In the genomic region with DNA sequence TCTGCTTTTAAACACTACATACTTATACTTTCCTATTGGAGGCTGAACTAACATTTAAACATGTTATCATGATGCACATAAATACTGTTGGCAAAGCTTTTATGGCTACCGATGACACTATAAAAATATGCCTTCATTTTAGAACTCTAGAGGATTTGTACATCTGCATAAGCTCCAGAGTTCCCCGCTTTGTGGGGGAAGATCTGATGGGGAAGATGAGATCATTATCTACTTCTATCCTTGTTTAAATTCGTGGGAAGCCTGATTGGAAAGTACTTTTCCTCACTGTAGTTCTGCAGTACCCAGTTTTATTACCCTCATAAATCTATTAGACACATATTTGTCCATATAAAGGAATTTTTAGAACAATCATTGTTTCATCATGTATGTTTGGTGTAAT, we compare ENCODE assay signal across 15 cellular contexts.
"Had no signal": no experiment of that assay in that cellular context is flagged by ENCODE, and none has a peak within 500 bp of the region (broad histone marks: within the 10 kb centered on the region; RNA-seq: fewer than 3 reads in every experiment).

No MANE protein-coding gene starts in this region.

- DNase-seq: effector memory CD8-positive, alpha-beta T cell; esophagus squamous epithelium; foreskin keratinocyte; immature natural killer cell; left lung; lower lobe of right lung; mesendoderm; naive thymus-derived CD4-positive, alpha-beta T cell; psoas muscle; stimulated activated CD4-positive, alpha-beta T cell treated with anti-CD3 and anti-CD28 coated beads, Interleukin-12 subunit alpha, Interleukin-12 subunit beta, amount 100 ng/mL, for 4 hours; testis; transverse colon had no signal

- H3K9me3 ChIP-seq: esophagus squamous epithelium, left lung, lower lobe of right lung, neutrophil, psoas muscle, testis, transverse colon had no signal

- ATAC-seq: effector memory CD8-positive, alpha-beta T cell; foreskin keratinocyte; left lung; lower lobe of right lung; naive thymus-derived CD4-positive, alpha-beta T cell; psoas muscle; sciatic nerve had no signal

- H3K4me3 ChIP-seq: esophagus squamous epithelium, left lung, lower lobe of right lung, psoas muscle, skin epidermis, testis, transverse colon had no signal

- H3K27me3 ChIP-seq: esophagus squamous epithelium, foreskin keratinocyte, left lung, neutrophil, testis, transverse colon had no signal

- H3K27ac ChIP-seq: esophagus squamous epithelium, foreskin keratinocyte, left lung, lower lobe of right lung, neutrophil, psoas muscle, skin epidermis, testis, transverse colon had no signal

- H3K4me1 ChIP-seq: esophagus squamous epithelium, foreskin keratinocyte, left lung, lower lobe of right lung, psoas muscle, testis, transverse colon had no signal

- H3K36me3 ChIP-seq: esophagus squamous epithelium, left lung, lower lobe of right lung, neutrophil, transverse colon had no signal
